Comparison of ENCODE assay signal across 24 cellular contexts in the genomic region with DNA sequence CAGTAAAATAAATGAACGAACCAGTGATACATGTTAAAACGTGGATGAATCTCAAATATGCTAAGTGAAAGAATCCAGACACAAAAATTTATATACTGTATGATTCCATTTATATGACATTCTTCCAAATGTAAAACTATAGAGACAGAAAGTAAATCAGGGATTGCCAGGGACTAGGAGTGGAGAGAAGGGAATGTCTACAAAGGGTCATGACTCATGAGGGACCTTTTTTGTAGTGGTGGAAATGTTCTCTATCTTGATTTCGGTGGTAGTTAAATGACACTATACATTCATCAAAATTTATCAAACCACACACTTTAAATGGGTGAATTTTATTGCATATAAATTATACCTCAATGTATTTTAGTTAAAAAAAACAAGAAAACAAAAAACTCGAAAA.
"Had no signal": no experiment of that assay in that cellular context is flagged by ENCODE, and none has a peak within 500 bp of the region (broad histone marks: within the 10 kb centered on the region; RNA-seq: fewer than 3 reads in every experiment).

No MANE protein-coding gene starts in this region.

- DNase-seq: IMR-90, Karpas-422, KG1, MV-4-11, NCI-H1048, NCI-H1105, NCI-H1417, NCI-H1436 treated with DMSO at 0.1 percent for 48 hours, NCI-H1694, NCI-H187 treated with DMSO at 0.1 percent for 48 hours, NCI-H2081, NCI-H2107, NCI-H2227 treated with DMSO at 0.1 percent for 48 hours, NCI-H446, NCI-H510A, NCI-H524 treated with DMSO at 0.1 percent for 48 hours, NCI-H69, NCI-H774, Right ventricle myocardium superior, SIG-M5 had no signal

- H3K27me3 ChIP-seq: SJSA1 had no signal

- H3K9me3 ChIP-seq: SJSA1 had no signal

- H3K4me3 ChIP-seq: SJSA1, SK-N-MC had no signal

- H3K36me3 ChIP-seq: SJSA1 had no signal

- ATAC-seq: HepG2, Panc1 had no signal

- H3K27ac ChIP-seq: SJSA1, SK-N-MC had no signal
